Comparison of ENCODE assay signal across 1 cellular context in the genomic region with DNA sequence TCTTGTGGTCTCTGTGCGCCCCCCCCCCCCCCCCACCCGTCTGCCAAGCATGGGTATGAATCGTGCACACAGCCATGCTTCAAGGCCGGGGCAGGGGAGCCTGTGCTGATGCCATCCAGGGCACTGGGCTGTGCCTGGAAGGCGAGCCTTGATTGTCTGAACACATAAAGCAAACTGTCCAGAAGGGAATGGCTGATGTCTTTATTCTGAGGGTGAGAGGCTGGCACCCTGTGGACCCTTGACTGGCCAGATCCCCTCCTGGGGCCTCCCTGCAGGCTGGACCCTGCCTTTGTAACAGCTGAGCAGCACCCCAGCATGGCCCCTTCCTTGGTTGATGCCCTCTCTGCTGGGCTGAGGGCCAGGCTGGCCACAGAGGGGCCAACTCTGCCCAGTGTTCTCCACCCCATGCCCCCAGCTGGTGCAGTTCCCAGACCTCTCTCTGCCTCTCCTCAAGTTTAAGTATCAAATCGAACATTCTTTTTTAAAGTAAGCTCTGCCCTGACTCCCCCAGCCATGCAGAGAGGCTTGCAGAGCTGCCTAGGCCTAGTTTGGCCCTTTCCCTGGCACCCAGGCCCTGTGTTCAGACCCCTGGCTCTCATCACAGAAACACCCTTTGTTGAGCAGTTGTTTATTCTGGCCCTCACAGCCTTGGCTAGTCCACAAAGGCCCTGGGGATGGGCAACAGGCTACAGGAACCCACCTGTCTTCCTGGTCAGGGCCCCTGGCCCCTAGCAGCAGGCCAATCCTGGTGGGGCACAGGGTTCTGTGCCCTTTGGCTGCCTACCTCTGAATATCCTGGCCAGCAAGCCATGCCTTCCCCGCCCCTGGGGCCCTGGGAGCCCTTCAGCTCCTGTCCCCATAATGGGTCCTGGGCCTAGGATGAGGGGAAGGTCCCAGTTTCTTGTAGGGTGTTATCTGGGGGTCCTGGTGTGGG.
TF ChIP-seq lines count a peak whose summit lies in the region.

No MANE protein-coding gene starts in this region.

TF ChIP-seq in HEK293, 187 proteins besides CTCF, POLR2A, EP300 and RAD21 (continued from another document):
- no peak for TF ChIP-seq ZNF658 (tag by site-specific recombination; IDR thresholded peaks at IDR 0.05)
- TF ChIP-seq ZNF223 (tag by site-specific recombination; IDR thresholded peaks at IDR 0.05) = no peak
- no peak for TF ChIP-seq ZNF433 (tag by site-specific recombination; IDR thresholded peaks at IDR 0.05; ENCODE audit: low read depth)
- peak; percentile 58 for TF ChIP-seq ZIC2 (tag by site-specific recombination; IDR thresholded peaks at IDR 0.05)
- no peak for TF ChIP-seq ZNF514 (tag by site-specific recombination; IDR thresholded peaks at IDR 0.05)
- TF ChIP-seq, protein P1, sequence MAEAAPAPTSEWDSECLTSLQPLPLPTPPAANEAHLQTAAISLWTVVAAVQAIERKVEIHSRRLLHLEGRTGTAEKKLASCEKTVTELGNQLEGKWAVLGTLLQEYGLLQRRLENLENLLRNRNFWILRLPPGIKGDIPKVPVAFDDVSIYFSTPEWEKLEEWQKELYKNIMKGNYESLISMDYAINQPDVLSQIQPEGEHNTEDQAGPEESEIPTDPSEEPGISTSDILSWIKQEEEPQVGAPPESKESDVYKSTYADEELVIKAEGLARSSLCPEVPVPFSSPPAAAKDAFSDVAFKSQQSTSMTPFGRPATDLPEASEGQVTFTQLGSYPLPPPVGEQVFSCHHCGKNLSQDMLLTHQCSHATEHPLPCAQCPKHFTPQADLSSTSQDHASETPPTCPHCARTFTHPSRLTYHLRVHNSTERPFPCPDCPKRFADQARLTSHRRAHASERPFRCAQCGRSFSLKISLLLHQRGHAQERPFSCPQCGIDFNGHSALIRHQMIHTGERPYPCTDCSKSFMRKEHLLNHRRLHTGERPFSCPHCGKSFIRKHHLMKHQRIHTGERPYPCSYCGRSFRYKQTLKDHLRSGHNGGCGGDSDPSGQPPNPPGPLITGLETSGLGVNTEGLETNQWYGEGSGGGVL (tag by site-specific recombination; IDR thresholded peaks at IDR 0.05) = no peak
- TF ChIP-seq ZNF174 (tag by site-specific recombination; IDR thresholded peaks at IDR 0.05) = no peak
- no peak for TF ChIP-seq HOXA7 (CRISPR knock-in tag; IDR thresholded peaks at IDR 0.05; ENCODE audit: borderline replicate concordance)
- no peak for TF ChIP-seq IKZF3 (tag by site-specific recombination; IDR thresholded peaks at IDR 0.05)
- TF ChIP-seq SCRT1 (tag by site-specific recombination; IDR thresholded peaks at IDR 0.05; ENCODE audit: borderline replicate concordance) = peak; percentile 85
- TF ChIP-seq ZNF501 (tag by site-specific recombination; IDR thresholded peaks at IDR 0.05) = no peak
- TF ChIP-seq ZNF510 (tag by site-specific recombination; IDR thresholded peaks at IDR 0.05; ENCODE audit: insufficient replicate concordance) = no peak
- no peak for TF ChIP-seq ZNF121 (tag by site-specific recombination; IDR thresholded peaks at IDR 0.05)
- no peak for TF ChIP-seq PRDM1 (tag by site-specific recombination; IDR thresholded peaks at IDR 0.05)
- peak; percentile 70 for TF ChIP-seq SCRT2 (tag by site-specific recombination; IDR thresholded peaks at IDR 0.05)
- TF ChIP-seq ZBTB1 (tag by site-specific recombination; IDR thresholded peaks at IDR 0.05) = no peak
